In genomic region chr15:76905013-76905839, GRCh38 we compare ENCODE assay signal across 8 cellular contexts. TPM values are rescaled to one million over a fixed set of nuclear protein-coding genes. Genes with fewer than 3 reads are reported as not detected.
A peak's percentile ranks its signal among the peaks of the same experiment; 100 is the strongest.
DNase-seq lines count a peak whose midpoint lies in the region; ATAC-seq and TF ChIP-seq lines count a peak whose summit lies in the region.

Gene SCAPER, minus strand, starts transcription at chr15:76905340. Its CDS starts 21,523 bp downstream, at chr15:76883817.

- no TSS peak for BruUV-seq in PC-9 (replicated peaks; lab: Mats Ljungman, UMichigan)

- no peaks in the 10 kb centered on the region for H3K9me3 Mint-ChIP-seq in IgD-negative memory B cell

- TF ChIP-seq CTCF in PC-9 (conservative IDR thresholded peaks at IDR 0.05) = no peak

- H3K27me3 ChIP-seq in PC-9 (ENCODE audit: insufficient read depth, low read depth) (no peaks in the 10 kb centered on the region), esophagus (ENCODE audit: control insufficient read depth in 1 of 2, insufficient read depth in 2 of 2, low read length in 2 of 2) (no peaks in the 10 kb centered on the region), mucosa of stomach (ENCODE audit: control insufficient read depth, insufficient read depth, low read length) (no peaks in the 10 kb centered on the region)

- H2AFZ ChIP-seq in PC-9 = peak within 1 kb of the TSS; percentile 100

- H3K27ac Mint-ChIP-seq in IgD-negative memory B cell = peak within 1 kb of the TSS; percentile 83 to 98 (median 96)

- H3K9me3 ChIP-seq in PC-9 (ENCODE audit: insufficient read depth, low read depth) = no peaks in the 10 kb centered on the region
- H3K9me3 ChIP-seq in esophagus (ENCODE audit: control insufficient read depth in 2 of 2, insufficient read depth in 1 of 2, low read depth in 1 of 2, low read length in 1 of 2) = no peaks in the 10 kb centered on the region
- no peaks in the 10 kb centered on the region for H3K9me3 ChIP-seq in mucosa of stomach (ENCODE audit: control insufficient read depth, low read length)

- H3K27ac ChIP-seq in PC-9 = no peak within 1 kb of the TSS
- peak within 1 kb of the TSS; percentile 85 to 86 for H3K27ac ChIP-seq in esophagus (ENCODE audit: low read depth in 2 of 2, low read length in 1 of 2)

- H3K4me3 ChIP-seq in PC-9 (peak within 1 kb of the TSS; percentile 88), esophagus (ENCODE audit: low read depth in 1 of 2, low read length in 2 of 2) (peak within 1 kb of the TSS; percentile 74 to 93), mucosa of stomach (ENCODE audit: low read length) (peak within 1 kb of the TSS; percentile 14)

- peak; percentile 81 for ATAC-seq in GM21528 (IDR thresholded peaks at IDR 0.05; ENCODE audit: low FRiP score, unreplicated experiment)

- H3K36me3 ChIP-seq in PC-9 (ENCODE audit: low read depth) (no peaks in the 10 kb centered on the region), esophagus (ENCODE audit: control insufficient read depth in 2 of 2, insufficient read depth in 2 of 2, low read length in 1 of 2) (no peaks in the 10 kb centered on the region), mucosa of stomach (ENCODE audit: control insufficient read depth, insufficient read depth, low read length) (no peaks in the 10 kb centered on the region)

- H3K4me3 Mint-ChIP-seq in IgD-negative memory B cell = peak within 1 kb of the TSS; percentile 90 to 96 (median 94)

- DNase-seq in DMS 273 treated with DMSO at 0.1 percent for 48 hours (lab: John Stamatoyannopoulos, UW) (peak; percentile 42), PC-9 (peak; percentile 61 to 86)
- DNase-seq in activated T-cell treated with anti-CD3 and anti-CD28 coated beads, Interleukin-2, amount 50 U/mL, for 1 hour = peak; percentile 94
- peak; percentile 95 for DNase-seq in stimulated activated CD8-positive, alpha-beta memory T cell treated with anti-CD3 and anti-CD28 coated beads, Interleukin-4, amount 100 ng/mL, for 48 hours

- H4K20me1 ChIP-seq in PC-9 (ENCODE audit: insufficient read depth) = no peaks in the 10 kb centered on the region

- H3K9me2 ChIP-seq in PC-9 (ENCODE audit: insufficient read depth) = no peaks in the 10 kb centered on the region

- POLR2A ChIA-PET in PC-9 (lab: Charles Lee; ENCODE audit: unreplicated experiment) = no interaction called here

- H3K4me2 ChIP-seq in PC-9 = peak within 1 kb of the TSS; percentile 95

- H3K27me3 Mint-ChIP-seq in IgD-negative memory B cell = no peaks in the 10 kb centered on the region

- CTCF ChIA-PET in PC-9 (lab: Charles Lee) = no interaction called here

- peaks cover 22% of the 10 kb centered on the region; the same call in 1 of the 2 replicates for H3K4me1 ChIP-seq in PC-9 (replicated peaks; ENCODE audit: insufficient read depth)
- peaks cover 0 to 2% of the 10 kb centered on the region in 2 donors for H3K4me1 ChIP-seq in esophagus (ENCODE audit: control insufficient read depth in 2 of 2, insufficient read depth in 2 of 2, low read length in 1 of 2)
- H3K4me1 ChIP-seq in mucosa of stomach (ENCODE audit: control insufficient read depth, insufficient read depth, low read length) = peaks cover 25% of the 10 kb centered on the region

- no peaks in the 10 kb centered on the region; the same call in 1 of the 2 replicates for H3K79me2 ChIP-seq in PC-9 (ENCODE audit: low read depth)

- intact Hi-C loops in PC-9 (cut with micrococcal nuclease; ENCODE audit: unreplicated experiment) = no loop called here

- H3F3A ChIP-seq in PC-9 (ENCODE audit: insufficient read depth, low read depth) = no peaks in the 10 kb centered on the region

- H3K9ac ChIP-seq in mucosa of stomach (ENCODE audit: low read length) = peak within 1 kb of the TSS; percentile 78

- peaks cover 30 to 46% (median 31%) of the 10 kb centered on the region in 3 donors for H3K4me1 Mint-ChIP-seq in IgD-negative memory B cell

- no peaks in the 10 kb centered on the region for H3K36me3 Mint-ChIP-seq in IgD-negative memory B cell

- 1% methylated on average over 62 to 78 of the region's 78 CpGs for WGBS in esophagus, 2 donors

RNA-seq across cellular contexts. Expression of gene SCAPER, which starts in this region (rescaled TPM):
- polyA plus RNA-seq in IgD-negative memory B cell = 25.6 TPM
- 18.7 and 22.0 TPM in 2 replicates for total RNA-seq in PC-9 (2021)
- polyA plus RNA-seq in esophagus = 1 to 10 TPM; 4.3 to 6.1 TPM

Comparison
In these comparisons a context has a peak if more than half of its experiments do, and no peak if none do; other contexts are left out.
1. DNase-seq: peak in every context shown above with its lines; median percentile 95 in stimulated activated CD8-positive, alpha-beta memory T cell treated with anti-CD3 and anti-CD28 coated beads, Interleukin-4, amount 100 ng/mL, for 48 hours; 94 in activated T-cell treated with anti-CD3 and anti-CD28 coated beads, Interleukin-2, amount 50 U/mL, for 1 hour; 74 in PC-9; 42 in DMS 273 treated with DMSO at 0.1 percent for 48 hours.
2. H3K4me3 ChIP-seq: peak in every context shown above with its lines; median percentile 88 in PC-9; 84 in esophagus; 14 in mucosa of stomach.